In genomic region chr12:11855993-11856374, GRCh38 we compare ENCODE assay signal across 1 cellular context.
TF ChIP-seq lines count a peak whose summit lies in the region.

No MANE protein-coding gene starts in this region.

TF ChIP-seq in GM12878, 131 proteins besides CTCF, POLR2A, EP300 and RAD21 (continued from another document):
- TF ChIP-seq ATF2 (IDR thresholded peaks at IDR 0.05; ENCODE audit: low read length) = 0 out of 2 replicates have a peak, but pooled peaks have one; percentile 12
